ENCODE assay signal across 10 cellular contexts in the genomic region with DNA sequence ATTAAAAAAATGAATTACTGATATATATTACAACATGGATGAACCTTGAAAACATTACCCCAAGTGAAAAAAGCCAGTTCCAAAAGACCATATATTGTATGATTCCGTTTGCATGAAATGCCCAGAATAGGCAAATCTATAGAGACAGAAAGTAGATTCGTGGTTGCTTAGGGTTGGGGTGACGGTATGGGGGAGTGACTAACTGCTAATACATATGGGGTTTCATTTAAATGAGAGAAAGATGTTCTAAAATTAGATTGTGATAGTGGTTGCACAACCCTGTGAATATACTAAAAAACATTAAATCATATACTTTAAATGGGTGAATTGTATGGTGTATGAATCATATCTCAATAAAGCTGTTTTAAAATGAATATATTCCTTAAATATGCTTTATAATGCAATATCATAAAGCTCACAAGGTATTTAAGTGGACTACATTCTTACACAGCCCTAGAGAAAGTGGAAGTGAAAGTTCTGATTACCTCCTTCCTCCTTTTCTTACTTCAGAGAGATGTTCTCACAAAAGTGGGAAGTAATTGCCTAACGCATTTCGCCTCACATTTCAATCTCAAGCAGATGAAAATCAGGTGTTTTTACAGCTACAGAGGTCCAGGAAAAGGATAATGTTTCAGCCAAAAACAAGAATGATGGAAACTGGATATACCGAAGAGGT.
DNase-seq lines count a peak whose midpoint lies in the region; ATAC-seq lines count a peak whose summit lies in the region.
"Had no signal": no experiment of that assay in that cellular context is flagged by ENCODE, and none has a peak within 500 bp of the region (broad histone marks: within the 10 kb centered on the region; RNA-seq: fewer than 3 reads in every experiment).

No MANE protein-coding gene starts in this region.

- peak; percentile 90 for ATAC-seq in GM18907 (IDR thresholded peaks at IDR 0.05; ENCODE audit: unreplicated experiment)
- peak; percentile 80 for ATAC-seq in HG02610 (IDR thresholded peaks at IDR 0.05; ENCODE audit: unreplicated experiment)
- ATAC-seq in HG03575 (IDR thresholded peaks at IDR 0.05; ENCODE audit: extremely low read depth, insufficient number of reproducible peaks, low FRiP score, unreplicated experiment) = peak; percentile 81
- peak; percentile 96 for ATAC-seq in memory B cell (ENCODE audit: low read depth)
- no peak for ATAC-seq in naive thymus-derived CD8-positive, alpha-beta T cell

- DNase-seq in memory B cell (ENCODE audit: low spot score in 2 of 2) (peak in 1 of 2 donors; percentile 17), middle frontal gyrus (ENCODE audit: extremely low spot score, low spot score) (no peak), G401 (ENCODE audit: low spot score) (no peak), amygdala (lab: John Stamatoyannopoulos, UW) (no peak)
- DNase-seq in naive thymus-derived CD8-positive, alpha-beta T cell = no peak
- DNase-seq: activated T-cell treated with anti-CD3 and anti-CD28 coated beads, Interleukin-2, amount 50 U/mL, for 1 hour; sigmoid colon had no signal

- H3K36me3 Mint-ChIP-seq in memory B cell = no peaks in the 10 kb centered on the region
- H3K36me3 Mint-ChIP-seq in naive thymus-derived CD8-positive, alpha-beta T cell = no peaks in the 10 kb centered on the region

- no peaks in the 10 kb centered on the region for H3K27me3 Mint-ChIP-seq in memory B cell
- H3K27me3 Mint-ChIP-seq in naive thymus-derived CD8-positive, alpha-beta T cell = peaks cover 10 to 15% (median 12%) of the 10 kb centered on the region in 5 donors

- POLR2A ChIA-PET in naive thymus-derived CD8-positive, alpha-beta T cell (lab: Charles Lee) = no interaction called here

- H3K27ac Mint-ChIP-seq in memory B cell = peak overlapping the region; percentile 79
- no peak overlapping the region for H3K27ac Mint-ChIP-seq in naive thymus-derived CD8-positive, alpha-beta T cell

- H3K4me1 Mint-ChIP-seq in memory B cell = peaks cover 11% of the 10 kb centered on the region
- H3K4me1 Mint-ChIP-seq in naive thymus-derived CD8-positive, alpha-beta T cell = peaks cover 0 to 10% (median under 1%) of the 10 kb centered on the region in 4 donors

- in situ Hi-C loops in G401 (cut with HindIII; ENCODE audit: low sequenced_read_pairs) = no loop called here

- no peaks in the 10 kb centered on the region for H3K9me3 Mint-ChIP-seq in memory B cell
- H3K9me3 Mint-ChIP-seq in naive thymus-derived CD8-positive, alpha-beta T cell = peaks cover 0 to 6% (median 0%) of the 10 kb centered on the region in 9 donors

- no peak overlapping the region for H3K4me3 Mint-ChIP-seq in memory B cell
- no peak overlapping the region for H3K4me3 Mint-ChIP-seq in naive thymus-derived CD8-positive, alpha-beta T cell

Comparison
In these comparisons a context has a peak if more than half of its experiments do, and no peak if none do; other contexts are left out.
1. ATAC-seq: peak in GM18907 (single experiment), HG02610 (single experiment), HG03575 (single experiment) and memory B cell (single experiment); none in naive thymus-derived CD8-positive, alpha-beta T cell (0 of 2).